Comparison of ENCODE assay signal across 1 cellular context in genomic region chr12:124906606-124907261, GRCh38.
TF ChIP-seq lines count a peak whose summit lies in the region.

No MANE protein-coding gene starts in this region.

TF ChIP-seq in K562, 482 proteins besides CTCF, POLR2A, EP300 and RAD21 (continued from another document and continues in another):
- TF ChIP-seq NR0B1 (IDR thresholded peaks at IDR 0.05; ENCODE audit: partially characterized antibody) (no peak), ZNF57 (CRISPR knock-in tag; IDR thresholded peaks at IDR 0.05) (no peak), RERE (CRISPR knock-in tag; IDR thresholded peaks at IDR 0.05; ENCODE audit: borderline replicate concordance) (no peak), ZBTB2 (IDR thresholded peaks at IDR 0.05) (no peak), RBM34 (IDR thresholded peaks at IDR 0.05; ENCODE audit: borderline replicate concordance, insufficient read depth, low read length) (no peak), SIN3A (IDR thresholded peaks at IDR 0.05; ENCODE audit: borderline replicate concordance in 2 of 2, control insufficient read depth in 1 of 2, low read depth in 2 of 2, low read length in 2 of 2) (no peak), SRSF7 (optimal IDR thresholded peaks at IDR 0.05; ENCODE audit: low read depth, low read length) (no peak), ATF1 (CRISPR knock-in tag; IDR thresholded peaks at IDR 0.05) (no peak), ATF1 (tag; IDR thresholded peaks at IDR 0.05) (peak; percentile 23; the same call in 1 of the 2 replicates), ZNF778 (CRISPR knock-in tag; IDR thresholded peaks at IDR 0.05) (no peak), HDAC3 (IDR thresholded peaks at IDR 0.05; ENCODE audit: borderline replicate concordance, partially characterized antibody) (peak; percentile 21), RNF2 (IDR thresholded peaks at IDR 0.05) (no peak), GABPB1 (CRISPR knock-in tag; IDR thresholded peaks at IDR 0.05) (no peak), ZNF184 (CRISPR knock-in tag; IDR thresholded peaks at IDR 0.05) (no peak), PPARD (CRISPR knock-in tag; IDR thresholded peaks at IDR 0.05) (no peak), ARID2 (IDR thresholded peaks at IDR 0.05) (no peak), MECOM (CRISPR knock-in tag; IDR thresholded peaks at IDR 0.05) (no peak), ZBTB43 (CRISPR knock-in tag; IDR thresholded peaks at IDR 0.05) (no peak), CBX5 (IDR thresholded peaks at IDR 0.05; ENCODE audit: borderline replicate concordance, low read depth) (no peak), E2F6 (IDR thresholded peaks at IDR 0.05; ENCODE audit: borderline replicate concordance in 1 of 2, extremely low read depth in 1 of 2, insufficient read depth in 1 of 2, insufficient read length in 1 of 2, low read depth in 1 of 2, low read length in 1 of 2, poor library complexity in 1 of 2, severe bottlenecking in 1 of 2) (no peak), E4F1 (CRISPR knock-in tag; IDR thresholded peaks at IDR 0.05; ENCODE audit: borderline replicate concordance) (no peak), ZBTB7A (IDR thresholded peaks at IDR 0.05; ENCODE audit: borderline replicate concordance, control insufficient read depth, low read depth, low read length) (no peak), C11orf30 (IDR thresholded peaks at IDR 0.05; ENCODE audit: low read depth) (peak; percentile 50; the same call in 1 of the 2 replicates), RFX5 (IDR thresholded peaks at IDR 0.05; ENCODE audit: low read depth, low read length) (no peak), NR2C2 (CRISPR knock-in tag; IDR thresholded peaks at IDR 0.05) (no peak), NR2C2 (tag; IDR thresholded peaks at IDR 0.05) (no peak), JUND (IDR thresholded peaks at IDR 0.05; ENCODE audit: borderline replicate concordance, low read depth, low read length) (peak; percentile 67), JUND (tag; IDR thresholded peaks at IDR 0.05; ENCODE audit: borderline replicate concordance, low read depth, low read length) (peak; percentile 26; the same call in 1 of the 3 replicates), MYBL2 (IDR thresholded peaks at IDR 0.05; ENCODE audit: low read depth) (no peak), MYBL2 (CRISPR knock-in tag; IDR thresholded peaks at IDR 0.05; ENCODE audit: borderline replicate concordance) (no peak), ZNF347 (CRISPR knock-in tag; IDR thresholded peaks at IDR 0.05; ENCODE audit: low read depth) (no peak), EZH2 (IDR thresholded peaks at IDR 0.05; ENCODE audit: borderline replicate concordance, low read depth, low read length) (no peak), DACH1 (IDR thresholded peaks at IDR 0.05; ENCODE audit: partially characterized antibody) (peak; percentile 17), FOXJ3 (CRISPR knock-in tag; IDR thresholded peaks at IDR 0.05) (no peak), FOXP1 (CRISPR knock-in tag; IDR thresholded peaks at IDR 0.05) (0 out of 2 replicates have a peak, but pooled peaks have one; percentile 47), TCF7 (IDR thresholded peaks at IDR 0.05; ENCODE audit: borderline replicate concordance) (no peak), NFIC (IDR thresholded peaks at IDR 0.05) (no peak), ARNT (IDR thresholded peaks at IDR 0.05) (no peak), ZNF699 (CRISPR knock-in tag; IDR thresholded peaks at IDR 0.05; ENCODE audit: insufficient replicate concordance) (no peak), WHSC1 (IDR thresholded peaks at IDR 0.05; ENCODE audit: low read length) (no peak), TBL1XR1 (IDR thresholded peaks at IDR 0.05; ENCODE audit: low read length in 2 of 2) (no peak), XRCC3 (IDR thresholded peaks at IDR 0.05) (no peak), SIN3B (IDR thresholded peaks at IDR 0.05; ENCODE audit: low read depth) (no peak), PYGO2 (tag; IDR thresholded peaks at IDR 0.05) (no peak), CREB3L1 (IDR thresholded peaks at IDR 0.05; ENCODE audit: borderline replicate concordance, low read depth) (no peak), ZNF740 (CRISPR knock-in tag; IDR thresholded peaks at IDR 0.05) (no peak), ZNF740 (tag; IDR thresholded peaks at IDR 0.05) (no peak), GATAD2A (IDR thresholded peaks at IDR 0.05) (no peak), ETS2 (tag; IDR thresholded peaks at IDR 0.05; ENCODE audit: borderline replicate concordance, poor library complexity, severe bottlenecking) (no peak), FOXA1 (IDR thresholded peaks at IDR 0.05; ENCODE audit: borderline replicate concordance) (no peak), OTX1 (CRISPR knock-in tag; IDR thresholded peaks at IDR 0.05) (no peak), MXD1 (CRISPR knock-in tag; IDR thresholded peaks at IDR 0.05; ENCODE audit: borderline replicate concordance, poor library complexity, severe bottlenecking) (no peak), NKRF (IDR thresholded peaks at IDR 0.05; ENCODE audit: borderline replicate concordance) (no peak), SP2 (IDR thresholded peaks at IDR 0.05; ENCODE audit: extremely low read depth, low read depth, low read length, poor library complexity, severe bottlenecking) (no peak)
